In the genomic region with DNA sequence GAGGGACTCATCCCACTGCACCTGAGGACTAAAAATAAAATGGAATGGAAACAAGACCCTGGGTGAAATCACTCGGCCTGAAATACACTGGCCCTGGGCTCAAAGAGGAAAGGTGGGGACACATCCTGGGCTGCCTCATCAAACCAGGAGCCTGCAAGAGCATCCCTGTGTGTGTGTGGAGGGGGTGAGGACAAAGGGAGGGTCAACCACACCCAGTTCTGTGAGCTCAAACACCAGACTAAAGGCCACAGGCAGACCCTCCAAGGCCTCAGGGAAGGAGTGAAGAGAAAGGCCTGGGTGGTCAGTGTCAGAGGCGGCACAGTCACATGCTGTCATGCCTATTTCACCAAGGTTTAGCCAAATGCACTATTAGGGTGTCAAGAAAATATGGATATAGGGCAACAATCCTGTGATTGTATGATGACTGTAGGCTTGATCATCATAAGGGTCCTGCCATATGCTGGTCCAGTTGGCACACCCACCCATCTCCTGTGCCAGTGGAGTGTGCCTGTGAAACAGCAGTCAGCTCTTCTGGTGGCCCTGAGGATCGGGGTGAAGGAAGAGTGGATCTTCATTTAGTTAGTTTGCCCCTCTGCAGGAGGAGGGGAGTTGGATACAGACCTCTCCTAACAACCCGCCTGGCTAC, we compare ENCODE assay signal across 9 cellular contexts. TPM values are rescaled to one million over a fixed set of nuclear protein-coding genes. Genes with fewer than 3 reads are reported as not detected.
DNase-seq lines count a peak whose midpoint lies in the region; ATAC-seq, FAIRE-seq and TF ChIP-seq lines count a peak whose summit lies in the region.
"Had no signal": no experiment of that assay in that cellular context is flagged by ENCODE, and none has a peak within 500 bp of the region (broad histone marks: within the 10 kb centered on the region; RNA-seq: fewer than 3 reads in every experiment).

No MANE protein-coding gene starts in this region.

- H3K23me2 ChIP-seq in H1 (ENCODE audit: low read depth, low read length) = no peaks in the 10 kb centered on the region

- H3K27me3 ChIP-seq in IMR-90 (ENCODE audit: control insufficient read depth, insufficient read depth, low read length) (no peaks in the 10 kb centered on the region), H1 (replicated peaks in 1 of 4; ENCODE audit: control insufficient read depth in 3 of 4, extremely low read depth in 1 of 4, insufficient read depth in 3 of 4, low read length in 3 of 4) (no peaks in the 10 kb centered on the region)

- H2AK9ac ChIP-seq in IMR-90 (replicated peaks; ENCODE audit: low read depth, low read length, poor library complexity) = peak overlapping the region; percentile 60

- no peaks in the 10 kb centered on the region for H3K79me2 ChIP-seq in H1 (ENCODE audit: control insufficient read depth in 1 of 2, insufficient read depth in 2 of 2, low read length in 2 of 2)

- WGBS in IMR-90 (ENCODE audit: extremely low coverage in 2 of 2, insufficient read length in 1 of 2), 2 experiments = 100% methylated on average over 1 of the region's 4 CpGs; no CpG with 5 or more reads in 1 of the 2 experiments
- 54% methylated on average over 4 of the region's 4 CpGs; no CpG with 5 or more reads in 1 of the 2 experiments for WGBS in H1 (ENCODE audit: extremely low coverage in 1 of 2, insufficient coverage in 1 of 2, insufficient read length in 1 of 2, insufficient replicate concordance in 2 of 2, low coverage in 1 of 2, low lambda C conversion rate in 2 of 2, missing lambda C conversion rate in 1 of 2), 2 experiments

- dilution Hi-C loops in IMR-90 (cut with HindIII; ENCODE audit: low sequenced_read_pairs, unreplicated experiment) = no loop called here

- no peak overlapping the region for H3K4me3 Mint-ChIP-seq in mesothelial cell of epicardium
- H3K4me3 Mint-ChIP-seq: effector memory CD8-positive, alpha-beta T cell had no signal

- H4K5ac ChIP-seq in IMR-90 (ENCODE audit: low read depth, low read length) = no peak overlapping the region
- no peak overlapping the region for H4K5ac ChIP-seq in H1 (ENCODE audit: insufficient read length, low read depth, low read length)

- peaks cover 24% of the 10 kb centered on the region; the same call in 1 of the 2 replicates for H4K20me1 ChIP-seq in IMR-90 (ENCODE audit: insufficient read depth, low read length)
- no peaks in the 10 kb centered on the region for H4K20me1 ChIP-seq in H1 (replicated peaks in 1 of 2; ENCODE audit: control insufficient read depth in 1 of 2, insufficient read depth in 2 of 2, low read length in 2 of 2)

- ATAC-seq in GM18867 (IDR thresholded peaks at IDR 0.05; ENCODE audit: unreplicated experiment) (peak; percentile 6), IMR-90 (ENCODE audit: low read depth) (peak; percentile 8; the same call in 1 of the 2 replicates)

- H3K27ac Mint-ChIP-seq in mesothelial cell of epicardium = no peak overlapping the region

- no peak for DNase-seq in IMR-90
- no peak for DNase-seq in H1 (ENCODE audit: low read depth in 1 of 2, low spot score in 2 of 2)
- DNase-seq in retina = peak; percentile 35
- no peak for DNase-seq in mesothelial cell of epicardium (ENCODE audit: low spot score in 2 of 2, unreplicated experiment in 2 of 2)
- no peak for DNase-seq in Kasumi-1 (lab: John Stamatoyannopoulos, UW)
- no peak for DNase-seq in C1 segment of cervical spinal cord (lab: John Stamatoyannopoulos, UW)
- DNase-seq: SIG-M5 had no signal

- TF ChIP-seq EP300 in H1 (IDR thresholded peaks at IDR 0.05; ENCODE audit: borderline replicate concordance in 1 of 2, low read depth in 2 of 2, low read length in 2 of 2) = no peak

- H3K23ac ChIP-seq in IMR-90 (ENCODE audit: low read depth, low read length) = no peak overlapping the region
- H3K23ac ChIP-seq in H1 (ENCODE audit: insufficient read length) = no peak overlapping the region

- TF ChIP-seq POLR2A in IMR-90 (IDR thresholded peaks at IDR 0.05; ENCODE audit: low read depth, low read length) (no peak), H1 (IDR thresholded peaks at IDR 0.05; ENCODE audit: control extremely low read depth in 1 of 2, low read depth in 2 of 2, low read length in 2 of 2) (no peak)

- CTCF ChIA-PET in IMR-90 (lab: Yijun Ruan, JAX) = interaction anchor here (0.7 to 1.0 kb wide), 3 partner anchors 56 to 102 kb away, joined by 3 to 4 read pairs (median 3); a partner anchor contains a TSS
- CTCF ChIA-PET in H1 (lab: Charles Lee; ENCODE audit: partially characterized antibody) = interaction anchor here (0.6 to 4.4 kb wide), 19 partner anchors 24 to 415 kb away, joined by 3 to 52 read pairs (median 4); a partner anchor contains a TSS

- H2BK5ac ChIP-seq in IMR-90 (ENCODE audit: low read depth, low read length, poor library complexity, severe bottlenecking) (no peak overlapping the region), H1 (ENCODE audit: low read depth, low read length) (0 out of 2 replicates have a peak overlapping the region, but pooled peaks have one; percentile 27)

- H2BK15ac ChIP-seq in IMR-90 (ENCODE audit: low read depth, low read length) (0 out of 3 replicates have a peak overlapping the region, but pooled peaks have one; percentile 29), H1 (ENCODE audit: low read length) (0 out of 2 replicates have a peak overlapping the region, but pooled peaks have one; percentile 19)

- no peak for TF ChIP-seq RAD21 in IMR-90 (IDR thresholded peaks at IDR 0.05; ENCODE audit: low read length)
- TF ChIP-seq RAD21 in H1 (IDR thresholded peaks at IDR 0.05 in 1 of 2, conservative IDR thresholded peaks at IDR 0.05 in 1 of 2; ENCODE audit: low read depth in 2 of 2, low read length in 2 of 2) = no peak

- H3K27ac ChIP-seq in IMR-90 (ENCODE audit: insufficient read depth, low read length) (no peak overlapping the region), H1 (ENCODE audit: low read depth, low read length) (no peak overlapping the region)

- in situ Hi-C loops in IMR-90 (cut with MboI; ENCODE audit: low sequenced_read_pairs) = loop anchor here (5.0 kb wide), 3 partner anchors 59 to 134 kb away; no protein-coding TSS in a partner anchor

- peak overlapping the region; percentile 84 for H2AFZ ChIP-seq in IMR-90 (replicated peaks; ENCODE audit: low read length, poor library complexity)
- no peak overlapping the region for H2AFZ ChIP-seq in H1 (ENCODE audit: low read length)

- no peak overlapping the region for H3K4me3 ChIP-seq in IMR-90 (ENCODE audit: insufficient read depth, low read depth, low read length)
- no peak overlapping the region for H3K4me3 ChIP-seq in H1 (ENCODE audit: extremely low read depth in 1 of 4, insufficient read depth in 2 of 4, low read depth in 3 of 4, low read length in 4 of 4)

- H2BK20ac ChIP-seq in IMR-90 (ENCODE audit: low read depth, low read length) = peak overlapping the region; percentile 62; the same call in 1 of the 2 replicates
- no peak overlapping the region for H2BK20ac ChIP-seq in H1 (ENCODE audit: low read length)

- H3K79me1 ChIP-seq in IMR-90 (ENCODE audit: low read depth in 1 of 2, low read length in 2 of 2) (peaks cover 0 to 35% of the 10 kb centered on the region in 2 experiments; a peak in 2 of 4 replicates), H1 (ENCODE audit: low read depth, low read length) (no peaks in the 10 kb centered on the region)

- H2BK12ac ChIP-seq in H1 (ENCODE audit: low read depth, low read length) = peak overlapping the region; percentile 18; the same call in 1 of the 2 replicates

- H3K4ac ChIP-seq in IMR-90 (ENCODE audit: low read depth, low read length) (peak overlapping the region; percentile 73), H1 (replicated peaks; ENCODE audit: insufficient read length, low read depth, low read length) (no peak overlapping the region)

- H3K14ac ChIP-seq in IMR-90 (replicated peaks; ENCODE audit: low read depth, low read length) (no peak overlapping the region; the same call in 1 of the 2 replicates), H1 (ENCODE audit: insufficient read length) (no peak overlapping the region)

- H4K91ac ChIP-seq in IMR-90 (ENCODE audit: insufficient read depth, low read depth, low read length) (peak overlapping the region; percentile 69; the same call in 1 of the 2 replicates), H1 (replicated peaks; ENCODE audit: insufficient read length, low read length) (no peak overlapping the region)

- TF ChIP-seq CTCF in IMR-90 (conservative IDR thresholded peaks at IDR 0.05; ENCODE audit: low read depth, low read length) (no peak), H1 (IDR thresholded peaks at IDR 0.05; ENCODE audit: control extremely low read depth in 1 of 3, insufficient read depth in 1 of 3, low read depth in 1 of 3, low read length in 3 of 3) (no peak), mesothelial cell of epicardium (IDR thresholded peaks at IDR 0.05; ENCODE audit: unreplicated experiment) (no peak)

- no TSS peak for BruUV-seq in IMR-90 (replicated peaks; lab: Mats Ljungman, UMichigan)

- no peak for FAIRE-seq in H1 (lab: Jason Lieb, UNC)

- H2AK5ac ChIP-seq in IMR-90 (ENCODE audit: low read depth, low read length) (peak overlapping the region; percentile 95), H1 (ENCODE audit: low read depth, low read length) (no peak overlapping the region)

- H3K9me3 Mint-ChIP-seq in mesothelial cell of epicardium = no peaks in the 10 kb centered on the region
- H3K9me3 Mint-ChIP-seq: effector memory CD8-positive, alpha-beta T cell had no signal

- H3K9me3 ChIP-seq in IMR-90 (ENCODE audit: control insufficient read depth, insufficient read depth, low read length) (no peaks in the 10 kb centered on the region), H1 (ENCODE audit: insufficient read depth in 2 of 2, low read depth in 1 of 2, low read length in 1 of 2) (no peaks in the 10 kb centered on the region)

- H3K36me3 ChIP-seq in IMR-90 (ENCODE audit: control insufficient read depth, insufficient read depth, low read length) (no peaks in the 10 kb centered on the region), H1 (ENCODE audit: control insufficient read depth in 2 of 4, insufficient read depth in 4 of 4, low read length in 3 of 4) (no peaks in the 10 kb centered on the region)

- H3K18ac ChIP-seq in IMR-90 (ENCODE audit: low read depth, low read length) (no peak overlapping the region), H1 (ENCODE audit: extremely low read depth, low read length) (no peak overlapping the region)

- H3K36me3 Mint-ChIP-seq in mesothelial cell of epicardium = no peaks in the 10 kb centered on the region

- H3K4me2 ChIP-seq in IMR-90 (ENCODE audit: low read depth, low read length) (peak overlapping the region; percentile 30; the same call in 1 of the 2 replicates), H1 (ENCODE audit: insufficient read depth in 1 of 2, low read depth in 2 of 2, low read length in 2 of 2) (no peak overlapping the region)

- peaks cover 12% of the 10 kb centered on the region for H3K9me1 ChIP-seq in IMR-90 (ENCODE audit: insufficient read depth, low read length)

- H3K4me1 ChIP-seq in IMR-90 (ENCODE audit: control insufficient read depth, insufficient read depth, low read length) (peaks cover 13% of the 10 kb centered on the region), H1 (replicated peaks in 1 of 4; ENCODE audit: control insufficient read depth in 3 of 4, insufficient read depth in 4 of 4, low read length in 3 of 4) (peaks cover 0 to 2% (median 0%) of the 10 kb centered on the region in 4 experiments; a peak in 1 of 7 replicates)

- intact Hi-C loops in IMR-90 (cut with micrococcal nuclease) = loop anchor here (1.0 to 10.0 kb wide), 4 partner anchors 57 to 392 kb away; no protein-coding TSS in a partner anchor

- H4K8ac ChIP-seq in IMR-90 (ENCODE audit: low read depth in 2 of 2, low read length in 2 of 2) (no peak overlapping the region), H1 (ENCODE audit: extremely low read depth, insufficient read depth, low read length) (no peak overlapping the region)

- peaks cover 9% of the 10 kb centered on the region for H3K4me1 Mint-ChIP-seq in mesothelial cell of epicardium

- POLR2A ChIA-PET in IMR-90 (lab: Charles Lee; ENCODE audit: unreplicated experiment) = interaction anchor here (0.6 kb wide), 1 partner anchor 309 kb away, joined by 3 read pairs; no protein-coding TSS in a partner anchor
- POLR2A ChIA-PET in H1 (lab: Charles Lee; ENCODE audit: partially characterized antibody) = interaction anchor here (0.8 kb wide), 1 partner anchor 17 kb away, joined by 3 read pairs; no protein-coding TSS in a partner anchor

- H3K9ac ChIP-seq in IMR-90 (ENCODE audit: low read depth, low read length) (no peak overlapping the region), H1 (replicated peaks in 1 of 4; ENCODE audit: extremely low read depth in 1 of 4, low read depth in 3 of 4, low read length in 3 of 4) (no peak overlapping the region)

- no peak overlapping the region for H3K56ac ChIP-seq in IMR-90 (ENCODE audit: extremely low read depth, insufficient read depth, low read length)
- H3K56ac ChIP-seq in H1 (replicated peaks; ENCODE audit: insufficient read length, low read depth, low read length) = no peak overlapping the region

- H2BK120ac ChIP-seq in IMR-90 (ENCODE audit: low read depth, low read length) (peak overlapping the region; percentile 82), H1 (replicated peaks; ENCODE audit: low read depth, low read length) (no peak overlapping the region)

- H3K27me3 Mint-ChIP-seq in mesothelial cell of epicardium (ENCODE audit: low read depth) = no peaks in the 10 kb centered on the region
- H3K27me3 Mint-ChIP-seq: effector memory CD8-positive, alpha-beta T cell had no signal

RNA-seq across cellular contexts. Expression of a gene that starts 28.9 kb away (rescaled TPM):
- total RNA-seq in IMR-90 (2012; rRNA removed) (237 and 256 TPM in 2 replicates), mesothelial cell of epicardium (404 to 411 TPM (median 407 TPM) in 3 replicates)
- polyA plus RNA-seq in IMR-90 (2012; rRNA removed) (297 and 394 TPM in 2 replicates), H1 (2011; rRNA removed) (471 and 548 TPM in 2 replicates)
- 52.5 and 172 TPM in 2 replicates for polyA plus RNA-seq in IMR-90 (2012; cell fraction: cytosol; rRNA removed)
- 113 and 275 TPM in 2 replicates for polyA plus RNA-seq in IMR-90 (2012; cell fraction: nucleus; rRNA removed; ENCODE audit: low replicate concordance)
- total RNA-seq in H1 (2021; fragmentation: NEBNext Ultra II Directional; extraction: Animal tissue kit (Norgen Biotek cat#: 25700)) = 689 and 705 TPM in 2 replicates
- 649 TPM for polyA plus RNA-seq in H1 (2011; cell fraction: cytosol; rRNA removed)
- 159 TPM for polyA plus RNA-seq in H1 (2011; cell fraction: nucleus; rRNA removed)
- 696 to 1,158 TPM (median 791 TPM) in 4 replicates for polyA plus RNA-seq in H1 (2012, experiment 1 of 2)
- 40.8 TPM for polyA plus RNA-seq in H1 (2012, experiment 2 of 2)
- 293 TPM for polyA plus RNA-seq in H1 (2013, experiment 1 of 2)
- 286 TPM for polyA plus RNA-seq in H1 (2013, experiment 2 of 2)
- polyA minus RNA-seq in H1 (2011; rRNA and poly(A)+ RNA removed) = 323 and 336 TPM in 2 replicates
- polyA minus RNA-seq in H1 (2011; cell fraction: cytosol; rRNA and poly(A)+ RNA removed) = 155 TPM
- 183 TPM for polyA minus RNA-seq in H1 (2011; cell fraction: nucleus; rRNA and poly(A)+ RNA removed)

RNA-seq across cellular contexts. Expression of a gene that starts 55.5 kb away (rescaled TPM):
- total RNA-seq in IMR-90 (2012; rRNA removed) (155 and 171 TPM in 2 replicates), mesothelial cell of epicardium (54.1 to 57.1 TPM (median 55.2 TPM) in 3 replicates)
- polyA plus RNA-seq in IMR-90 (2012; rRNA removed) (558 and 576 TPM in 2 replicates), H1 (2011; rRNA removed) (36.0 and 56.1 TPM in 2 replicates)
- 616 and 909 TPM in 2 replicates for polyA plus RNA-seq in IMR-90 (2012; cell fraction: cytosol; rRNA removed)
- polyA plus RNA-seq in IMR-90 (2012; cell fraction: nucleus; rRNA removed; ENCODE audit: low replicate concordance) = 366 and 434 TPM in 2 replicates
- 14.5 and 15.2 TPM in 2 replicates for total RNA-seq in H1 (2021; fragmentation: NEBNext Ultra II Directional; extraction: Animal tissue kit (Norgen Biotek cat#: 25700))
- 26.6 TPM for polyA plus RNA-seq in H1 (2011; cell fraction: cytosol; rRNA removed)
- polyA plus RNA-seq in H1 (2011; cell fraction: nucleus; rRNA removed) = 39.2 TPM
- polyA plus RNA-seq in H1 (2012, experiment 1 of 2) = 23.5 to 37.7 TPM (median 28.4 TPM) in 4 replicates
- 42.7 TPM for polyA plus RNA-seq in H1 (2012, experiment 2 of 2)
- 15.1 TPM for polyA plus RNA-seq in H1 (2013, experiment 1 of 2)
- polyA plus RNA-seq in H1 (2013, experiment 2 of 2) = 16.1 TPM
- polyA minus RNA-seq in H1 (2011; rRNA and poly(A)+ RNA removed) = 15.5 and 20.6 TPM in 2 replicates
- polyA minus RNA-seq in H1 (2011; cell fraction: cytosol; rRNA and poly(A)+ RNA removed) = 14.0 TPM
- 33.3 TPM for polyA minus RNA-seq in H1 (2011; cell fraction: nucleus; rRNA and poly(A)+ RNA removed)
